7 cellular contexts compared by ENCODE assay signal in genomic region chr22:38754247-38755154, GRCh38. TPM values are rescaled to one million over a fixed set of nuclear protein-coding genes. Genes with fewer than 3 reads are reported as not detected.
DNase-seq lines count a peak whose midpoint lies in the region; ATAC-seq and TF ChIP-seq lines count a peak whose summit lies in the region.

No MANE protein-coding gene starts in this region.

- peak overlapping the region; percentile 97 to 100 (median 98) for H3K27ac ChIP-seq in esophagus squamous epithelium

- H3K9me3 ChIP-seq in esophagus squamous epithelium (no peaks in the 10 kb centered on the region), mucosa of stomach (ENCODE audit: control insufficient read depth, low read length) (no peaks in the 10 kb centered on the region)

- TF ChIP-seq CTCF in esophagus squamous epithelium (IDR thresholded peaks at IDR 0.05): no peak
- no peak for TF ChIP-seq CTCF in type B pancreatic cell (conservative IDR thresholded peaks at IDR 0.05)

- peaks cover 18 to 42% (median 29%) of the 10 kb centered on the region in 3 donors for H3K36me3 ChIP-seq in esophagus squamous epithelium
- H3K36me3 ChIP-seq in mucosa of stomach (ENCODE audit: control insufficient read depth, insufficient read depth, low read length): peaks cover 14% of the 10 kb centered on the region

- H3K9ac ChIP-seq in mucosa of stomach (ENCODE audit: low read length): peak overlapping the region; percentile 89

- H3K4me1 ChIP-seq in esophagus squamous epithelium (peaks cover 39 to 75% (median 46%) of the 10 kb centered on the region in 3 donors), mucosa of stomach (ENCODE audit: control insufficient read depth, insufficient read depth, low read length) (peaks cover 48% of the 10 kb centered on the region)

- peaks cover 64% of the 10 kb centered on the region for H3K4me1 Mint-ChIP-seq in activated CD4-positive, alpha-beta T cell treated with anti-CD3 and anti-CD28 coated beads, Interleukin-2, amount 10 ng/mL, durations not matched to agents 24 days and 14 days
- peaks cover 27% of the 10 kb centered on the region for H3K4me1 Mint-ChIP-seq in type B pancreatic cell (ENCODE audit: unreplicated experiment)

- peak overlapping the region; percentile 67 to 83 (median 74) for H3K4me3 ChIP-seq in esophagus squamous epithelium
- H3K4me3 ChIP-seq in mucosa of stomach (ENCODE audit: low read length): peak overlapping the region; percentile 61

- peak in 1 of 4 donors; percentile 31 for TF ChIP-seq POLR2A in esophagus squamous epithelium (IDR thresholded peaks at IDR 0.05)

- H3K27me3 ChIP-seq in esophagus squamous epithelium (no peaks in the 10 kb centered on the region), mucosa of stomach (ENCODE audit: control insufficient read depth, insufficient read depth, low read length) (no peaks in the 10 kb centered on the region)

- intact Hi-C loops in activated CD4-positive, alpha-beta T cell treated with anti-CD3 and anti-CD28 coated beads, Interleukin-2, amount 10 ng/mL, durations not matched to agents 24 days and 14 days (cut with micrococcal nuclease): loop anchor here (1.0 to 5.0 kb wide), 2 partner anchors 49 to 88 kb away; partner anchors contain the start of genes GTPBP1 and NPTXR
- intact Hi-C loops in esophagus squamous epithelium (cut with DNase I): no loop called here

- no peaks in the 10 kb centered on the region for H3K27me3 Mint-ChIP-seq in activated CD4-positive, alpha-beta T cell treated with anti-CD3 and anti-CD28 coated beads, Interleukin-2, amount 10 ng/mL, durations not matched to agents 24 days and 14 days
- no peaks in the 10 kb centered on the region for H3K27me3 Mint-ChIP-seq in type B pancreatic cell

- WGBS in esophagus squamous epithelium, 2 donors: 1 to 4% methylated on average over 14 to 17 of the region's 19 CpGs

- peaks cover 47% of the 10 kb centered on the region for H3K36me3 Mint-ChIP-seq in activated CD4-positive, alpha-beta T cell treated with anti-CD3 and anti-CD28 coated beads, Interleukin-2, amount 10 ng/mL, durations not matched to agents 24 days and 14 days (ENCODE audit: low read depth)
- H3K36me3 Mint-ChIP-seq in type B pancreatic cell: no peaks in the 10 kb centered on the region

- ATAC-seq in HG02840 (IDR thresholded peaks at IDR 0.05; ENCODE audit: low FRiP score, unreplicated experiment): no peak

- peak overlapping the region; percentile 100 for H3K27ac Mint-ChIP-seq in activated CD4-positive, alpha-beta T cell treated with anti-CD3 and anti-CD28 coated beads, Interleukin-2, amount 10 ng/mL, durations not matched to agents 24 days and 14 days
- H3K27ac Mint-ChIP-seq in type B pancreatic cell: peak overlapping the region; percentile 85

- DNase-seq in GF-D8 (lab: John Stamatoyannopoulos, UW) (peak; percentile 35), NCI-H1092 (lab: John Stamatoyannopoulos, UW) (peak; percentile 18), esophagus squamous epithelium (lab: John Stamatoyannopoulos, UW) (peak; percentile 20), type B pancreatic cell (ENCODE audit: extremely low spot score, unreplicated experiment) (no peak)
- peak; percentile 77 for DNase-seq in activated CD4-positive, alpha-beta T cell treated with anti-CD3 and anti-CD28 coated beads, Interleukin-2, amount 10 ng/mL, durations not matched to agents 24 days and 14 days

- H3K4me3 Mint-ChIP-seq in activated CD4-positive, alpha-beta T cell treated with anti-CD3 and anti-CD28 coated beads, Interleukin-2, amount 10 ng/mL, durations not matched to agents 24 days and 14 days: peak overlapping the region; percentile 95
- H3K4me3 Mint-ChIP-seq in type B pancreatic cell: peak overlapping the region; percentile 89

- no peaks in the 10 kb centered on the region for H3K9me3 Mint-ChIP-seq in activated CD4-positive, alpha-beta T cell treated with anti-CD3 and anti-CD28 coated beads, Interleukin-2, amount 10 ng/mL, durations not matched to agents 24 days and 14 days
- no peaks in the 10 kb centered on the region for H3K9me3 Mint-ChIP-seq in type B pancreatic cell

RNA-seq across cellular contexts. Expression of gene SUN2, which starts 1.3 kb away (rescaled TPM):
- 124 and 128 TPM in 2 replicates for total RNA-seq in activated CD4-positive, alpha-beta T cell treated with anti-CD3 and anti-CD28 coated beads, Interleukin-2, amount 10 ng/mL, durations not matched to agents 24 days and 14 days
- total RNA-seq in esophagus squamous epithelium: 100 to 1,000 TPM in 3 of 4 donors, 10 to 100 TPM in 1; 94.2 to 307 (median 191) TPM
- total RNA-seq in type B pancreatic cell (ENCODE audit: low replicate concordance): 43.5 and 70.5 TPM in 2 replicates

RNA-seq across cellular contexts. Expression of gene DNAL4, which starts 39.4 kb away (rescaled TPM):
- total RNA-seq in activated CD4-positive, alpha-beta T cell treated with anti-CD3 and anti-CD28 coated beads, Interleukin-2, amount 10 ng/mL, durations not matched to agents 24 days and 14 days: 5.5 and 6.3 TPM in 2 replicates
- total RNA-seq in esophagus squamous epithelium (10 to 100 TPM in 3 of 4 donors, 1 to 10 TPM in 1; 7.3 to 15.5 (median 13.7) TPM), type B pancreatic cell (ENCODE audit: low replicate concordance) (23.9 and 31.5 TPM in 2 replicates)

RNA-seq across cellular contexts. Expression of gene GTPBP1, which starts 48.8 kb away (rescaled TPM):
- 102 and 103 TPM in 2 replicates for total RNA-seq in activated CD4-positive, alpha-beta T cell treated with anti-CD3 and anti-CD28 coated beads, Interleukin-2, amount 10 ng/mL, durations not matched to agents 24 days and 14 days
- total RNA-seq in esophagus squamous epithelium (10 to 100 TPM; 15.3 to 37.4 (median 32.0) TPM), type B pancreatic cell (ENCODE audit: low replicate concordance) (47.1 and 60.1 TPM in 2 replicates)

RNA-seq across cellular contexts. Expression of gene JOSD1, which starts 53.8 kb away (rescaled TPM):
- 90.4 and 93.8 TPM in 2 replicates for total RNA-seq in activated CD4-positive, alpha-beta T cell treated with anti-CD3 and anti-CD28 coated beads, Interleukin-2, amount 10 ng/mL, durations not matched to agents 24 days and 14 days
- 10 to 100 TPM; 27.8 to 48.8 (median 33.1) TPM for total RNA-seq in esophagus squamous epithelium
- total RNA-seq in type B pancreatic cell (ENCODE audit: low replicate concordance): 43.4 and 51.8 TPM in 2 replicates
